Comparison of ENCODE assay signal across 8 cellular contexts in genomic region chr17:10226930-10227695, GRCh38.
A peak's percentile ranks its signal among the peaks of the same experiment; 100 is the strongest.
DNase-seq lines count a peak whose midpoint lies in the region; ATAC-seq and TF ChIP-seq lines count a peak whose summit lies in the region.

No MANE protein-coding gene starts in this region.

- H3K27me3 ChIP-seq in BLaER1: no peaks in the 10 kb centered on the region
- no peaks in the 10 kb centered on the region for H3K27me3 ChIP-seq in brain microvascular endothelial cell (replicated peaks)

- TF ChIP-seq CTCF in HFF-Myc (IDR thresholded peaks at IDR 0.05; ENCODE audit: low read depth, low read length, missing control alignments): peak; percentile 98
- peak; percentile 88 for TF ChIP-seq CTCF in brain microvascular endothelial cell (IDR thresholded peaks at IDR 0.05; ENCODE audit: low read depth, low read length, missing control alignments)

- ATAC-seq in GM21786 (IDR thresholded peaks at IDR 0.05; ENCODE audit: unreplicated experiment) (no peak), HG02938 (IDR thresholded peaks at IDR 0.05; ENCODE audit: unreplicated experiment) (no peak)

- peaks cover 15% of the 10 kb centered on the region; the same call in 1 of the 2 replicates for H3K9me3 ChIP-seq in BLaER1

- H3K36me3 ChIP-seq in BLaER1 (no peaks in the 10 kb centered on the region), brain microvascular endothelial cell (replicated peaks) (no peaks in the 10 kb centered on the region)

- H3K9ac ChIP-seq in BLaER1: no peak overlapping the region

- no peak for DNase-seq in HFF-Myc (ENCODE audit: extremely low read depth, low read depth)
- peak; percentile 18 for DNase-seq in T-helper 9 cell
- no peak for DNase-seq in brain microvascular endothelial cell
- peak; percentile 75 for DNase-seq in left kidney (ENCODE audit: low read depth, low spot score)
- DNase-seq in stimulated activated CD8-positive, alpha-beta memory T cell treated with anti-CD3 and anti-CD28 coated beads, Interleukin-15, amount 100 ng/mL, for 1 hour (ENCODE audit: low read depth): peak; percentile 12

- H3K27ac ChIP-seq in BLaER1: no peak overlapping the region
- no peak overlapping the region for H3K27ac ChIP-seq in brain microvascular endothelial cell

- H3K4me2 ChIP-seq in BLaER1: peak overlapping the region; percentile 13; the same call in 1 of the 2 replicates

- in situ Hi-C loops in brain microvascular endothelial cell (cut with HindIII; ENCODE audit: low pct_ligation_motif_present, low sequenced_read_pairs): no loop called here

- H4K20me1 ChIP-seq in BLaER1: no peaks in the 10 kb centered on the region

- H3K4me3 ChIP-seq in BLaER1 (no peak overlapping the region), HFF-Myc (replicated peaks; ENCODE audit: low read depth, low read length) (no peak overlapping the region), brain microvascular endothelial cell (ENCODE audit: low read depth, low read length) (no peak overlapping the region)

- peaks cover 30% of the 10 kb centered on the region for H3K4me1 ChIP-seq in BLaER1

Comparison
In these comparisons a context has a peak if more than half of its experiments do, and no peak if none do; other contexts are left out.
1. DNase-seq: peak in T-helper 9 cell (single experiment), left kidney (single experiment) and stimulated activated CD8-positive, alpha-beta memory T cell treated with anti-CD3 and anti-CD28 coated beads, Interleukin-15, amount 100 ng/mL, for 1 hour (single experiment); none in HFF-Myc (single experiment) and brain microvascular endothelial cell (single experiment).